In the genomic region with DNA sequence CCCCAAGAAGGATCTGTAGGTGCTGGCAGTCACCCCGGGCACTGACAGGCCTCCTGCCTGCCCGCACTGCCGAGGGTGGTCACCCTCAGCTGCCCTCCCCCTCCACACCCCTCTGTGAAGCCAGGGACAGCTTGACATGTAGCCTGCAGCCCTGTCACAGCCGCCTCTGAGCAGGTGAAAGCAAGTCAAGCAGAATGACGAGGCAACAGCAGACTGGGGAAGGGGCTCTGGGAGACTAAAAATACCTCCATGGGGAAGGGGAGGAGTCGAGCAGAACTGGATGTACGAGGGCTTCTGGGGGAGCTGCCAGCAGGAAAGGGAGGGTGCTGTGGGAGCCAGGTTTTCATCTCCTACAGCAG, we compare ENCODE assay signal across 1 cellular context.
TF ChIP-seq lines count a peak whose summit lies in the region.

No MANE protein-coding gene starts in this region.

TF ChIP-seq in GM12878, 131 proteins besides CTCF, POLR2A, EP300 and RAD21 (continued from another document):
- TF ChIP-seq, protein P1, sequence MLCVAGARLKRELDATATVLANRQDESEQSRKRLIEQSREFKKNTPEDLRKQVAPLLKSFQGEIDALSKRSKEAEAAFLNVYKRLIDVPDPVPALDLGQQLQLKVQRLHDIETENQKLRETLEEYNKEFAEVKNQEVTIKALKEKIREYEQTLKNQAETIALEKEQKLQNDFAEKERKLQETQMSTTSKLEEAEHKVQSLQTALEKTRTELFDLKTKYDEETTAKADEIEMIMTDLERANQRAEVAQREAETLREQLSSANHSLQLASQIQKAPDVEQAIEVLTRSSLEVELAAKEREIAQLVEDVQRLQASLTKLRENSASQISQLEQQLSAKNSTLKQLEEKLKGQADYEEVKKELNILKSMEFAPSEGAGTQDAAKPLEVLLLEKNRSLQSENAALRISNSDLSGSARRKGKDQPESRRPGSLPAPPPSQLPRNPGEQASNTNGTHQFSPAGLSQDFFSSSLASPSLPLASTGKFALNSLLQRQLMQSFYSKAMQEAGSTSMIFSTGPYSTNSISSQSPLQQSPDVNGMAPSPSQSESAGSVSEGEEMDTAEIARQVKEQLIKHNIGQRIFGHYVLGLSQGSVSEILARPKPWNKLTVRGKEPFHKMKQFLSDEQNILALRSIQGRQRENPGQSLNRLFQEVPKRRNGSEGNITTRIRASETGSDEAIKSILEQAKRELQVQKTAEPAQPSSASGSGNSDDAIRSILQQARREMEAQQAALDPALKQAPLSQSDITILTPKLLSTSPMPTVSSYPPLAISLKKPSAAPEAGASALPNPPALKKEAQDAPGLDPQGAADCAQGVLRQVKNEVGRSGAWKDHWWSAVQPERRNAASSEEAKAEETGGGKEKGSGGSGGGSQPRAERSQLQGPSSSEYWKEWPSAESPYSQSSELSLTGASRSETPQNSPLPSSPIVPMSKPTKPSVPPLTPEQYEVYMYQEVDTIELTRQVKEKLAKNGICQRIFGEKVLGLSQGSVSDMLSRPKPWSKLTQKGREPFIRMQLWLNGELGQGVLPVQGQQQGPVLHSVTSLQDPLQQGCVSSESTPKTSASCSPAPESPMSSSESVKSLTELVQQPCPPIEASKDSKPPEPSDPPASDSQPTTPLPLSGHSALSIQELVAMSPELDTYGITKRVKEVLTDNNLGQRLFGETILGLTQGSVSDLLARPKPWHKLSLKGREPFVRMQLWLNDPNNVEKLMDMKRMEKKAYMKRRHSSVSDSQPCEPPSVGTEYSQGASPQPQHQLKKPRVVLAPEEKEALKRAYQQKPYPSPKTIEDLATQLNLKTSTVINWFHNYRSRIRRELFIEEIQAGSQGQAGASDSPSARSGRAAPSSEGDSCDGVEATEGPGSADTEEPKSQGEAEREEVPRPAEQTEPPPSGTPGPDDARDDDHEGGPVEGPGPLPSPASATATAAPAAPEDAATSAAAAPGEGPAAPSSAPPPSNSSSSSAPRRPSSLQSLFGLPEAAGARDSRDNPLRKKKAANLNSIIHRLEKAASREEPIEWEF (IDR thresholded peaks at IDR 0.05; ENCODE audit: insufficient replicate concordance, low read depth, low read length) = no peak
- TF ChIP-seq MEF2B (IDR thresholded peaks at IDR 0.05; ENCODE audit: partially characterized antibody, poor library complexity, severe bottlenecking) (no peak), MTA2 (IDR thresholded peaks at IDR 0.05; ENCODE audit: low read depth) (no peak), JUNB (IDR thresholded peaks at IDR 0.05) (no peak), NR2F1 (conservative IDR thresholded peaks at IDR 0.05) (no peak), POU2F2 (IDR thresholded peaks at IDR 0.05; ENCODE audit: borderline replicate concordance, low read depth, low read length) (no peak), CHD4 (IDR thresholded peaks at IDR 0.05) (no peak), SPI1 (IDR thresholded peaks at IDR 0.05; ENCODE audit: borderline replicate concordance, insufficient read depth, low read depth, low read length) (no peak), YY1 (IDR thresholded peaks at IDR 0.05; ENCODE audit: low read depth, low read length) (no peak), ZSCAN29 (IDR thresholded peaks at IDR 0.05) (no peak)
- TF ChIP-seq, protein P2, sequence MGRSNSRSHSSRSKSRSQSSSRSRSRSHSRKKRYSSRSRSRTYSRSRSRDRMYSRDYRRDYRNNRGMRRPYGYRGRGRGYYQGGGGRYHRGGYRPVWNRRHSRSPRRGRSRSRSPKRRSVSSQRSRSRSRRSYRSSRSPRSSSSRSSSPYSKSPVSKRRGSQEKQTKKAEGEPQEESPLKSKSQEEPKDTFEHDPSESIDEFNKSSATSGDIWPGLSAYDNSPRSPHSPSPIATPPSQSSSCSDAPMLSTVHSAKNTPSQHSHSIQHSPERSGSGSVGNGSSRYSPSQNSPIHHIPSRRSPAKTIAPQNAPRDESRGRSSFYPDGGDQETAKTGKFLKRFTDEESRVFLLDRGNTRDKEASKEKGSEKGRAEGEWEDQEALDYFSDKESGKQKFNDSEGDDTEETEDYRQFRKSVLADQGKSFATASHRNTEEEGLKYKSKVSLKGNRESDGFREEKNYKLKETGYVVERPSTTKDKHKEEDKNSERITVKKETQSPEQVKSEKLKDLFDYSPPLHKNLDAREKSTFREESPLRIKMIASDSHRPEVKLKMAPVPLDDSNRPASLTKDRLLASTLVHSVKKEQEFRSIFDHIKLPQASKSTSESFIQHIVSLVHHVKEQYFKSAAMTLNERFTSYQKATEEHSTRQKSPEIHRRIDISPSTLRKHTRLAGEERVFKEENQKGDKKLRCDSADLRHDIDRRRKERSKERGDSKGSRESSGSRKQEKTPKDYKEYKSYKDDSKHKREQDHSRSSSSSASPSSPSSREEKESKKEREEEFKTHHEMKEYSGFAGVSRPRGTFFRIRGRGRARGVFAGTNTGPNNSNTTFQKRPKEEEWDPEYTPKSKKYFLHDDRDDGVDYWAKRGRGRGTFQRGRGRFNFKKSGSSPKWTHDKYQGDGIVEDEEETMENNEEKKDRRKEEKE (IDR thresholded peaks at IDR 0.05) = no peak
- TF ChIP-seq, protein P3, sequence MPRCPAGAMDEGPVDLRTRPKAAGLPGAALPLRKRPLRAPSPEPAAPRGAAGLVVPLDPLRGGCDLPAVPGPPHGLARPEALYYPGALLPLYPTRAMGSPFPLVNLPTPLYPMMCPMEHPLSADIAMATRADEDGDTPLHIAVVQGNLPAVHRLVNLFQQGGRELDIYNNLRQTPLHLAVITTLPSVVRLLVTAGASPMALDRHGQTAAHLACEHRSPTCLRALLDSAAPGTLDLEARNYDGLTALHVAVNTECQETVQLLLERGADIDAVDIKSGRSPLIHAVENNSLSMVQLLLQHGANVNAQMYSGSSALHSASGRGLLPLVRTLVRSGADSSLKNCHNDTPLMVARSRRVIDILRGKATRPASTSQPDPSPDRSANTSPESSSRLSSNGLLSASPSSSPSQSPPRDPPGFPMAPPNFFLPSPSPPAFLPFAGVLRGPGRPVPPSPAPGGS (IDR thresholded peaks at IDR 0.05; ENCODE audit: borderline replicate concordance, insufficient read depth, low read depth, low read length, poor library complexity, severe bottlenecking) = no peak
TF ChIP-seq in GM12878: peak in this region for 0.
